ENCODE assay signal across 1 cellular context in genomic region chr7:12719141-12719919, GRCh38.
TF ChIP-seq lines count a peak whose summit lies in the region.

No MANE protein-coding gene starts in this region.

TF ChIP-seq in SK-N-SH, 30 proteins besides CTCF, POLR2A, EP300 and RAD21 (continued from another document):
- TF ChIP-seq RXRA (IDR thresholded peaks at IDR 0.05; ENCODE audit: borderline replicate concordance, low read depth) = peak; percentile 73; the same call in 1 of the 2 replicates
- peak; percentile 55; the same call in 1 of the 2 replicates for TF ChIP-seq FOSL2 (IDR thresholded peaks at IDR 0.05; ENCODE audit: borderline replicate concordance, low read depth)
